ENCODE assay signal across 23 cellular contexts in the genomic region with DNA sequence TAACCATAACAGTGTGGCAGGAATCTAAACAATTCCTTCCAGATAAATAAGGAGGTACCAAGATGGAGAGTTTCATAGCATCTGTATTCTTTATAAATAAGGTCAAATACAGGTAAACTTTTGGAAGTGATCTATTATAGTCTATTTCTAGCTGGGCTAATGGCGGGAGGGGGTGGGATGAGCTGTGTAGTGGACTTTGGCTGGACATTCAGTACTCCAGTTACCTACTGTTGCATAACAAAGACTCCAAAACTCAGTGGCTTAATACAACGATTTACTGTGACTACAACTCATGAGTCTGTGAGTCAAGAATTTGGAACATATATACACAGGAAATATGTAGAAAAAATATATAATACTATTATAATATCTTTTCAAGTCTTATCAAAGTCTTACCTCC.
A peak's percentile ranks its signal among the peaks of the same experiment; 100 is the strongest.
DNase-seq lines count a peak whose midpoint lies in the region; ATAC-seq, FAIRE-seq and TF ChIP-seq lines count a peak whose summit lies in the region.
"Had no signal": no experiment of that assay in that cellular context is flagged by ENCODE, and none has a peak within 500 bp of the region (broad histone marks: within the 10 kb centered on the region; RNA-seq: fewer than 3 reads in every experiment).

No MANE protein-coding gene starts in this region.

- no peak for TF ChIP-seq RAD21 in liver (IDR thresholded peaks at IDR 0.05)
- TF ChIP-seq RAD21 in HepG2 (CRISPR knock-in tag; IDR thresholded peaks at IDR 0.05), result no peak

- no peaks in the 10 kb centered on the region for H3K79me2 ChIP-seq in HepG2 (ENCODE audit: insufficient read depth, low read length)

- intact Hi-C loops in HepG2 (cut with micrococcal nuclease; ENCODE audit: unreplicated experiment) (no loop called here), sciatic nerve (cut with DNase I) (no loop called here), head of caudate nucleus (cut with DNase I) (no loop called here)

- H3K27ac Mint-ChIP-seq in nephron progenitor cell, result no peak overlapping the region
- H3K27ac Mint-ChIP-seq: B cell; CD4-positive, alpha-beta T cell; CD8-positive, alpha-beta T cell had no signal

- no peaks in the 10 kb centered on the region for H4K20me1 ChIP-seq in HepG2 (ENCODE audit: insufficient read depth, low read length)
- H4K20me1 ChIP-seq: BLaER1 treated with 17β-estradiol and CSF1 and Interleukin-3, amounts not matched to agents 10 nM and 100 nM had no signal

- TF ChIP-seq POLR2A in HepG2 (IDR thresholded peaks at IDR 0.05; ENCODE audit: insufficient read depth in 1 of 2, low read depth in 2 of 2, low read length in 2 of 2), result no peak

- CTCF ChIA-PET in HepG2 (lab: Yijun Ruan, JAX; ENCODE audit: low intra/inter-chr PET ratio, low total read pairs), result no interaction called here

- H3K4me1 ChIP-seq in liver (ENCODE audit: control insufficient read depth in 4 of 4, insufficient read depth in 4 of 4, low read length in 3 of 4) (no peaks in the 10 kb centered on the region), HepG2 (ENCODE audit: insufficient read depth, low read length) (no peaks in the 10 kb centered on the region)
- H3K4me1 ChIP-seq: A549; BLaER1 treated with 17β-estradiol and CSF1 and Interleukin-3, amounts not matched to agents 10 nM and 100 nM; Caco-2 had no signal

- no peak overlapping the region for H3K4me2 ChIP-seq in HepG2 (ENCODE audit: low read depth, low read length)
- H3K4me2 ChIP-seq: A549; BLaER1 treated with 17β-estradiol and CSF1 and Interleukin-3, amounts not matched to agents 10 nM and 100 nM had no signal

- no peaks in the 10 kb centered on the region for H3K4me1 Mint-ChIP-seq in nephron progenitor cell
- H3K4me1 Mint-ChIP-seq: B cell had no signal

- no TSS peak for BruUV-seq in HepG2 (replicated peaks; lab: Mats Ljungman, UMichigan)

- no peaks in the 10 kb centered on the region for H3K9me3 Mint-ChIP-seq in nephron progenitor cell
- H3K9me3 Mint-ChIP-seq: CD8-positive, alpha-beta T cell had no signal

- no peak overlapping the region for H2AFZ ChIP-seq in HepG2 (ENCODE audit: low read length)

- H3K27ac ChIP-seq in liver (ENCODE audit: low read depth in 1 of 2, low read length in 2 of 2) (no peak overlapping the region), HepG2 (ENCODE audit: extremely low read length, insufficient read depth, low read length) (no peak overlapping the region)
- H3K27ac ChIP-seq: 22Rv1; A549; BLaER1 treated with 17β-estradiol and CSF1 and Interleukin-3, amounts not matched to agents 10 nM and 100 nM; C4-2B had no signal

- POLR2A ChIA-PET in HepG2 (lab: Yijun Ruan, JAX), result no interaction called here

- TF ChIP-seq CTCF in liver (IDR thresholded peaks at IDR 0.05; ENCODE audit: low read depth, low read length, missing input control) (no peak), HepG2 (CRISPR knock-in tag; IDR thresholded peaks at IDR 0.05) (no peak), nephron progenitor cell (IDR thresholded peaks at IDR 0.05) (no peak)

- TF ChIP-seq EP300 in HepG2 (IDR thresholded peaks at IDR 0.05; ENCODE audit: low read depth in 2 of 2, low read length in 2 of 2), result no peak
- TF ChIP-seq EP300 in HepG2 (CRISPR knock-in tag; IDR thresholded peaks at IDR 0.05; ENCODE audit: borderline replicate concordance), result no peak

- DNase-seq in HepG2 (ENCODE audit: low spot score) (no peak), left lobe of liver (ENCODE audit: low spot score) (no peak), sciatic nerve (ENCODE audit: low spot score) (no peak), nephron progenitor cell (no peak), head of caudate nucleus (no peak)
- no peak for DNase-seq in activated T-cell treated with anti-CD3 and anti-CD28 coated beads, Interleukin-2, amount 50 U/mL, for 48 hours
- DNase-seq: AML-193; Caco-2; Calu3; CD4-positive, alpha-beta T cell; CD8-positive, alpha-beta T cell; DMS79 treated with DMSO at 0.1 percent for 48 hours; GF-D8 had no signal

- H3K9ac ChIP-seq in liver (ENCODE audit: low read depth in 1 of 2, low read length in 2 of 2) (no peak overlapping the region), HepG2 (ENCODE audit: insufficient read depth, low read depth, low read length) (no peak overlapping the region)
- H3K9ac ChIP-seq: BLaER1 treated with 17β-estradiol and CSF1 and Interleukin-3, amounts not matched to agents 10 nM and 100 nM had no signal

- H3K36me3 ChIP-seq in liver (ENCODE audit: control insufficient read depth in 4 of 4, insufficient read depth in 3 of 4, low read depth in 1 of 4, low read length in 3 of 4), result no peaks in the 10 kb centered on the region
- no peaks in the 10 kb centered on the region for H3K36me3 ChIP-seq in HepG2 (replicated peaks in 1 of 2; ENCODE audit: control insufficient read depth in 1 of 2, insufficient read depth in 2 of 2, low read length in 2 of 2)
- H3K36me3 ChIP-seq: BLaER1 treated with 17β-estradiol and CSF1 and Interleukin-3, amounts not matched to agents 10 nM and 100 nM had no signal

- no peaks in the 10 kb centered on the region for H3K27me3 ChIP-seq in liver (ENCODE audit: control insufficient read depth in 4 of 4, insufficient read depth in 4 of 4, low read length in 3 of 4)
- H3K27me3 ChIP-seq in HepG2 (ENCODE audit: control insufficient read depth in 1 of 2, insufficient read depth in 2 of 2, low read length in 2 of 2), result no peaks in the 10 kb centered on the region
- H3K27me3 ChIP-seq: BLaER1 treated with 17β-estradiol and CSF1 and Interleukin-3, amounts not matched to agents 10 nM and 100 nM had no signal

- ATAC-seq in HepG2 (no peak), left lobe of liver (peak; percentile 70), sciatic nerve (peak; percentile 76)
- ATAC-seq: A549; CD8-positive, alpha-beta T cell had no signal

- H3K9me3 ChIP-seq in liver (ENCODE audit: control insufficient read depth in 4 of 4, low read length in 3 of 4) (no peaks in the 10 kb centered on the region), HepG2 (ENCODE audit: low read length) (peaks cover 61% of the 10 kb centered on the region)
- H3K9me3 ChIP-seq: A549; BLaER1 treated with 17β-estradiol and CSF1 and Interleukin-3, amounts not matched to agents 10 nM and 100 nM; Caco-2 had no signal

- H3K4me3 Mint-ChIP-seq in nephron progenitor cell, result no peak overlapping the region
- H3K4me3 Mint-ChIP-seq: B cell; CD4-positive, alpha-beta T cell; CD8-positive, alpha-beta T cell had no signal

- no peak for FAIRE-seq in HepG2 (lab: Jason Lieb, UNC)
- FAIRE-seq: A549, D721Med, G401.6, GM12891, GM19239 had no signal

- no peak overlapping the region for H3K4me3 ChIP-seq in liver (ENCODE audit: low read depth in 1 of 3, low read length in 3 of 3)
- no peak overlapping the region for H3K4me3 ChIP-seq in HepG2 (replicated peaks in 1 of 3; ENCODE audit: insufficient read depth in 1 of 3, low read depth in 2 of 3, low read length in 3 of 3)
- H3K4me3 ChIP-seq: A549; BLaER1 treated with 17β-estradiol and CSF1 and Interleukin-3, amounts not matched to agents 10 nM and 100 nM had no signal

- in situ Hi-C loops in HepG2 (cut with HindIII; ENCODE audit: extremely low pct_ligation_motif_present, low pct_unique_long_range_greater_than_20kb), result no loop called here

- WGBS in liver, result 27% methylated on average over 2 of the region's 2 CpGs
- WGBS in HepG2 (ENCODE audit: low lambda C conversion rate), result 0% methylated on average over 2 of the region's 2 CpGs

- H3K36me3 Mint-ChIP-seq in nephron progenitor cell (ENCODE audit: low read depth), result no peaks in the 10 kb centered on the region
- H3K36me3 Mint-ChIP-seq: CD8-positive, alpha-beta T cell had no signal

- H3K27me3 Mint-ChIP-seq in nephron progenitor cell (ENCODE audit: low read depth, poor library complexity), result peaks cover 17% of the 10 kb centered on the region
- H3K27me3 Mint-ChIP-seq: B cell; CD4-positive, alpha-beta T cell had no signal

TF ChIP-seq in liver, 16 proteins besides CTCF, POLR2A, EP300 and RAD21:
- TF ChIP-seq HNF4A (conservative IDR thresholded peaks at IDR 0.05), result peak; percentile 34 to 44
- TF ChIP-seq, protein P1, sequence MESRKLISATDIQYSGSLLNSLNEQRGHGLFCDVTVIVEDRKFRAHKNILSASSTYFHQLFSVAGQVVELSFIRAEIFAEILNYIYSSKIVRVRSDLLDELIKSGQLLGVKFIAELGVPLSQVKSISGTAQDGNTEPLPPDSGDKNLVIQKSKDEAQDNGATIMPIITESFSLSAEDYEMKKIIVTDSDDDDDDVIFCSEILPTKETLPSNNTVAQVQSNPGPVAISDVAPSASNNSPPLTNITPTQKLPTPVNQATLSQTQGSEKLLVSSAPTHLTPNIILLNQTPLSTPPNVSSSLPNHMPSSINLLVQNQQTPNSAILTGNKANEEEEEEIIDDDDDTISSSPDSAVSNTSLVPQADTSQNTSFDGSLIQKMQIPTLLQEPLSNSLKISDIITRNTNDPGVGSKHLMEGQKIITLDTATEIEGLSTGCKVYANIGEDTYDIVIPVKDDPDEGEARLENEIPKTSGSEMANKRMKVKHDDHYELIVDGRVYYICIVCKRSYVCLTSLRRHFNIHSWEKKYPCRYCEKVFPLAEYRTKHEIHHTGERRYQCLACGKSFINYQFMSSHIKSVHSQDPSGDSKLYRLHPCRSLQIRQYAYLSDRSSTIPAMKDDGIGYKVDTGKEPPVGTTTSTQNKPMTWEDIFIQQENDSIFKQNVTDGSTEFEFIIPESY (IDR thresholded peaks at IDR 0.05), result no peak

TF ChIP-seq in HepG2, 621 proteins besides CTCF, POLR2A, EP300 and RAD21 (continues in another document):
- TF ChIP-seq ATF7 (IDR thresholded peaks at IDR 0.05), result no peak
- no peak for TF ChIP-seq ATF7 (CRISPR knock-in tag; IDR thresholded peaks at IDR 0.05)
- no peak for TF ChIP-seq CBX1 (IDR thresholded peaks at IDR 0.05; ENCODE audit: low read depth)
- TF ChIP-seq, protein P2, sequence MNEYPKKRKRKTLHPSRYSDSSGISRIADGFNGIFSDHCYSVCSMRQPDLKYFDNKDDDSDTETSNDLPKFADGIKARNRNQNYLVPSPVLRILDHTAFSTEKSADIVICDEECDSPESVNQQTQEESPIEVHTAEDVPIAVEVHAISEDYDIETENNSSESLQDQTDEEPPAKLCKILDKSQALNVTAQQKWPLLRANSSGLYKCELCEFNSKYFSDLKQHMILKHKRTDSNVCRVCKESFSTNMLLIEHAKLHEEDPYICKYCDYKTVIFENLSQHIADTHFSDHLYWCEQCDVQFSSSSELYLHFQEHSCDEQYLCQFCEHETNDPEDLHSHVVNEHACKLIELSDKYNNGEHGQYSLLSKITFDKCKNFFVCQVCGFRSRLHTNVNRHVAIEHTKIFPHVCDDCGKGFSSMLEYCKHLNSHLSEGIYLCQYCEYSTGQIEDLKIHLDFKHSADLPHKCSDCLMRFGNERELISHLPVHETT (CRISPR knock-in tag; conservative IDR thresholded peaks at IDR 0.05), result no peak
